17 cellular contexts compared by ENCODE assay signal in the genomic region with DNA sequence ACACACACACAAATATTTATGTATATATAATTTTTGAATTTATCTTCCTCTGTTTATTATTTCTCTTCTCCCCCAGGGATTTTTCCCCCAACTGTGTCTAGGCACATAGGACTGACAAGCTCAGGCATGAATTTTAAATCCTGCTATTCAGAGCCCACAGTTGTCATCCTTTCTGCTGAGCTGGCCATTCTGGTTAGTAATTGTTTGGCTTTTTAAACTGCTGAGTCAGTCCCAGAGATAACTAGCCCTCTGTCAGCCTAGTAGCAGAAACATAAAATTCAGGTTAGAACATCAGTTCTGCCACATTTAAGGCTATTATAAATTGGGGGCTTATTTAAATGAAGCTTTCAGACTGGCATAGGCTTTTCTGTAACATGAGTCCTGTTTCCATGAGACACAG.
DNase-seq lines count a peak whose midpoint lies in the region; ATAC-seq and TF ChIP-seq lines count a peak whose summit lies in the region.
"Had no signal": no experiment of that assay in that cellular context is flagged by ENCODE, and none has a peak within 500 bp of the region (broad histone marks: within the 10 kb centered on the region; RNA-seq: fewer than 3 reads in every experiment).

No MANE protein-coding gene starts in this region.

- H3K36me3 Mint-ChIP-seq in H9 (ENCODE audit: insufficient read depth in 1 of 3, low read depth in 3 of 3) (no peaks in the 10 kb centered on the region), nephron (ENCODE audit: low read depth) (no peaks in the 10 kb centered on the region), Caco-2 (ENCODE audit: insufficient read depth, unreplicated experiment) (no peaks in the 10 kb centered on the region)
- H3K36me3 Mint-ChIP-seq in activated CD8-positive, alpha-beta T cell treated with anti-CD3 and anti-CD28 coated beads for 36 hours (ENCODE audit: low read depth), result no peaks in the 10 kb centered on the region

- POLR2A ChIA-PET in Caco-2 (lab: Charles Lee), result no interaction called here
- POLR2A ChIA-PET in activated CD8-positive, alpha-beta T cell treated with anti-CD3 and anti-CD28 coated beads for 36 hours (lab: Charles Lee), result no interaction called here

- no peak overlapping the region for H3T11ph ChIP-seq in H9 (ENCODE audit: low read length)

- H3K79me2 ChIP-seq in H9 (ENCODE audit: insufficient read depth, low read length) (no peaks in the 10 kb centered on the region), MM.1S (ENCODE audit: low read length) (no peaks in the 10 kb centered on the region)

- intact Hi-C loops in Caco-2 (cut with micrococcal nuclease; ENCODE audit: unreplicated experiment), result no loop called here
- intact Hi-C loops in activated CD8-positive, alpha-beta T cell treated with anti-CD3 and anti-CD28 coated beads for 36 hours (cut with micrococcal nuclease), result no loop called here

- H3K4me1 Mint-ChIP-seq in H9 (peaks cover 20 to 29% of the 10 kb centered on the region in 2 experiments), nephron (peaks cover 46% of the 10 kb centered on the region), Caco-2 (ENCODE audit: low read depth, unreplicated experiment) (no peaks in the 10 kb centered on the region)
- H3K4me1 Mint-ChIP-seq in activated CD8-positive, alpha-beta T cell treated with anti-CD3 and anti-CD28 coated beads for 36 hours (ENCODE audit: low read depth), result no peaks in the 10 kb centered on the region

- H3K36me3 ChIP-seq in MM.1S (replicated peaks; ENCODE audit: insufficient read depth, low read length) (no peaks in the 10 kb centered on the region), Caco-2 (ENCODE audit: control insufficient read depth, insufficient read depth, low read length) (no peaks in the 10 kb centered on the region)
- H3K36me3 ChIP-seq: BE2C, HAP-1 had no signal

- H3K9me2 ChIP-seq in MM.1S (replicated peaks; ENCODE audit: insufficient read depth, low read length), result no peaks in the 10 kb centered on the region

- H2AFZ ChIP-seq in H9 (ENCODE audit: low read length) (no peak overlapping the region), MM.1S (ENCODE audit: low read length) (no peak overlapping the region)
- H2AFZ ChIP-seq: PC-9 had no signal

- no peak overlapping the region for H4K8ac ChIP-seq in H9 (replicated peaks; ENCODE audit: insufficient read length, low read depth, low read length)

- H3F3A ChIP-seq in MM.1S (ENCODE audit: insufficient read depth, low read length), result peaks cover 5% of the 10 kb centered on the region

- TF ChIP-seq CTCF in H9 (conservative IDR thresholded peaks at IDR 0.05), result no peak
- no peak for TF ChIP-seq CTCF in MM.1S (IDR thresholded peaks at IDR 0.05; ENCODE audit: low read length)
- no peak for TF ChIP-seq CTCF in epithelial cell of esophagus (IDR thresholded peaks at IDR 0.05; ENCODE audit: insufficient read depth, low read depth, low read length, missing control alignments)
- TF ChIP-seq CTCF in nephron (IDR thresholded peaks at IDR 0.05; ENCODE audit: unreplicated experiment in 3 of 3), result no peak
- no peak for TF ChIP-seq CTCF in Caco-2 (IDR thresholded peaks at IDR 0.05; ENCODE audit: insufficient read depth in 1 of 2, low read depth in 1 of 2, low read length in 1 of 2, severe bottlenecking in 1 of 2, unreplicated experiment in 1 of 2)
- TF ChIP-seq CTCF in activated CD8-positive, alpha-beta T cell treated with anti-CD3 and anti-CD28 coated beads for 36 hours (IDR thresholded peaks at IDR 0.05), result no peak

- no peak overlapping the region for H2BK5ac ChIP-seq in H9 (ENCODE audit: insufficient read length, low read length)

- H3K27ac Mint-ChIP-seq in H9 (peak overlapping the region in 2 of 3 experiments; percentile 26 to 59; a peak in 2 of 7 replicates), nephron (peak overlapping the region in 2 of 3 experiments; percentile 38 to 81), Caco-2 (ENCODE audit: unreplicated experiment) (no peak overlapping the region)
- H3K27ac Mint-ChIP-seq in activated CD8-positive, alpha-beta T cell treated with anti-CD3 and anti-CD28 coated beads for 36 hours, result no peak overlapping the region
- H3K27ac Mint-ChIP-seq: CD4-positive, alpha-beta T cell had no signal

- H3K4me3 ChIP-seq in MM.1S (ENCODE audit: low read length), result no peak overlapping the region
- H3K4me3 ChIP-seq in epithelial cell of esophagus (ENCODE audit: low read length), result no peak overlapping the region
- H3K4me3 ChIP-seq in Caco-2 (ENCODE audit: low read depth, low read length), result no peak overlapping the region
- H3K4me3 ChIP-seq: HAP-1, PC-9 had no signal

- no peak for ATAC-seq in activated CD8-positive, alpha-beta T cell treated with anti-CD3 and anti-CD28 coated beads for 36 hours

- H2BK120ac ChIP-seq in H9 (ENCODE audit: low read depth, low read length, poor library complexity, severe bottlenecking), result no peak overlapping the region

- H2BK12ac ChIP-seq in H9 (ENCODE audit: insufficient read length, low read depth, low read length), result no peak overlapping the region

- H3K27me3 Mint-ChIP-seq in H9 (ENCODE audit: low read depth) (no peaks in the 10 kb centered on the region), nephron (ENCODE audit: low read depth) (peaks cover 4% of the 10 kb centered on the region), Caco-2 (ENCODE audit: insufficient read depth, unreplicated experiment) (no peaks in the 10 kb centered on the region)
- no peaks in the 10 kb centered on the region for H3K27me3 Mint-ChIP-seq in activated CD8-positive, alpha-beta T cell treated with anti-CD3 and anti-CD28 coated beads for 36 hours
- H3K27me3 Mint-ChIP-seq: CD4-positive, alpha-beta T cell had no signal

- H3K4me3 Mint-ChIP-seq in H9 (no peak overlapping the region), nephron (no peak overlapping the region), Caco-2 (ENCODE audit: unreplicated experiment) (no peak overlapping the region)
- H3K4me3 Mint-ChIP-seq in activated CD8-positive, alpha-beta T cell treated with anti-CD3 and anti-CD28 coated beads for 36 hours, result no peak overlapping the region
- H3K4me3 Mint-ChIP-seq: CD4-positive, alpha-beta T cell had no signal

- no peak overlapping the region for H3K18ac ChIP-seq in H9 (ENCODE audit: insufficient read length, low read depth, low read length)

- no peak overlapping the region for H2BK15ac ChIP-seq in H9 (ENCODE audit: low read depth, low read length)

- H3K9me3 Mint-ChIP-seq in H9, result peaks cover 0 to 21% of the 10 kb centered on the region in 2 experiments; a peak in 3 of 5 replicates
- H3K9me3 Mint-ChIP-seq in nephron, result no peaks in the 10 kb centered on the region
- no peaks in the 10 kb centered on the region for H3K9me3 Mint-ChIP-seq in Caco-2 (ENCODE audit: unreplicated experiment)
- no peaks in the 10 kb centered on the region for H3K9me3 Mint-ChIP-seq in activated CD8-positive, alpha-beta T cell treated with anti-CD3 and anti-CD28 coated beads for 36 hours
- H3K9me3 Mint-ChIP-seq: CD4-positive, alpha-beta T cell had no signal

- no TSS peak for BruUV-seq in Caco-2 (replicated peaks; lab: Mats Ljungman, UMichigan)

- no peak overlapping the region for H2BK20ac ChIP-seq in H9 (ENCODE audit: low read depth, low read length, poor library complexity, severe bottlenecking)

- no peak overlapping the region for H3K14ac ChIP-seq in H9 (ENCODE audit: insufficient read depth, low read length)

- H3K9me3 ChIP-seq in H9 (ENCODE audit: control insufficient read depth, low read depth, low read length) (no peaks in the 10 kb centered on the region), MM.1S (replicated peaks; ENCODE audit: insufficient read depth, low read length) (no peaks in the 10 kb centered on the region), Caco-2 (no peaks in the 10 kb centered on the region)
- H3K9me3 ChIP-seq: BE2C, HAP-1 had no signal

- H3K56ac ChIP-seq in H9 (ENCODE audit: insufficient read length, low read depth, low read length), result no peak overlapping the region

- no peak overlapping the region for H3K27ac ChIP-seq in H9 (ENCODE audit: insufficient read length, low read depth, low read length)
- H3K27ac ChIP-seq in MM.1S (ENCODE audit: low read length), result no peak overlapping the region
- H3K27ac ChIP-seq: PC-9 had no signal

- CTCF ChIA-PET in Caco-2 (lab: Charles Lee), result no interaction called here
- CTCF ChIA-PET in activated CD8-positive, alpha-beta T cell treated with anti-CD3 and anti-CD28 coated beads for 36 hours (lab: Charles Lee), result no interaction called here

- H4K91ac ChIP-seq in H9 (ENCODE audit: insufficient read length, low read depth, low read length), result no peak overlapping the region

- no peak overlapping the region for H3K23ac ChIP-seq in H9 (ENCODE audit: insufficient read length, low read depth, low read length)

- no peaks in the 10 kb centered on the region for H3K79me1 ChIP-seq in H9 (ENCODE audit: insufficient read depth, low read depth, low read length, poor library complexity, severe bottlenecking)

- H3K4ac ChIP-seq in H9 (ENCODE audit: low read depth, low read length), result no peak overlapping the region

- DNase-seq in H9 (no peak), MM.1S (peak; percentile 63), epithelial cell of esophagus (ENCODE audit: low read depth) (peak; percentile 67), Caco-2 (no peak), NOMO-1 treated with dmso at 0.1 percent for 144 hours (lab: John Stamatoyannopoulos, UW; ENCODE audit: unreplicated experiment) (no peak)
- no peak for DNase-seq in activated CD8-positive, alpha-beta T cell treated with anti-CD3 and anti-CD28 coated beads for 36 hours
- DNase-seq: BE2C; Calu3; CD4-positive, alpha-beta T cell; DMS53; NCI-H1105 treated with DMSO at 0.1 percent for 48 hours; NCI-H1694 treated with DMSO at 0.1 percent for 48 hours; NCI-H2107; NCI-H446; PC-9 had no signal

- H3K23me2 ChIP-seq in H9 (ENCODE audit: insufficient read length, low read depth, low read length, poor library complexity, severe bottlenecking), result no peaks in the 10 kb centered on the region

- H3K4me1 ChIP-seq in H9 (ENCODE audit: insufficient read depth, low read length) (peaks cover 6% of the 10 kb centered on the region; the same call in 1 of the 2 replicates), MM.1S (ENCODE audit: low read length) (peaks cover 49% of the 10 kb centered on the region), Caco-2 (no peaks in the 10 kb centered on the region)
- H3K4me1 ChIP-seq: BE2C, HAP-1 had no signal

- no peaks in the 10 kb centered on the region for H4K20me1 ChIP-seq in H9 (ENCODE audit: control insufficient read depth, insufficient read depth, insufficient read length)
- H4K20me1 ChIP-seq in MM.1S (ENCODE audit: insufficient read depth, low read length), result no peaks in the 10 kb centered on the region

- H3K27me3 ChIP-seq in H9 (ENCODE audit: insufficient read depth, low read length) (no peaks in the 10 kb centered on the region), MM.1S (replicated peaks; ENCODE audit: insufficient read depth, low read length) (no peaks in the 10 kb centered on the region), Caco-2 (replicated peaks; ENCODE audit: control insufficient read depth, insufficient read depth, low read length) (no peaks in the 10 kb centered on the region)
- H3K27me3 ChIP-seq: BE2C had no signal

- H3K4me2 ChIP-seq in H9 (ENCODE audit: insufficient read depth, insufficient read length, low read length), result no peak overlapping the region
- H3K4me2 ChIP-seq in MM.1S (ENCODE audit: low read depth, low read length), result 0 out of 2 replicates have a peak overlapping the region, but pooled peaks have one; percentile 24
- H3K4me2 ChIP-seq: PC-9 had no signal

- no peak overlapping the region for H3K9ac ChIP-seq in H9 (ENCODE audit: extremely low read depth, insufficient read length, low read length)
- H3K9ac ChIP-seq in MM.1S (ENCODE audit: low read length), result no peak overlapping the region

- no peak overlapping the region for H4K5ac ChIP-seq in H9 (ENCODE audit: insufficient read length, low read depth, low read length)

- H2AK5ac ChIP-seq in H9 (ENCODE audit: insufficient read length, low read length), result no peak overlapping the region

Comparison
In these comparisons a context has a peak if more than half of its experiments do, and no peak if none do; other contexts are left out.
1. DNase-seq: peak in MM.1S (single experiment) and epithelial cell of esophagus (single experiment); none in H9 (single experiment), Caco-2 (0 of 2), NOMO-1 treated with dmso at 0.1 percent for 144 hours (single experiment) and activated CD8-positive, alpha-beta T cell treated with anti-CD3 and anti-CD28 coated beads for 36 hours (single experiment).
2. H3K27ac Mint-ChIP-seq: peak in H9 (2 of 3) and nephron (2 of 3); none in Caco-2 (single experiment) and activated CD8-positive, alpha-beta T cell treated with anti-CD3 and anti-CD28 coated beads for 36 hours (single experiment).